In genomic region chr13:90008707-90009149, GRCh38 we compare ENCODE assay signal across 17 cellular contexts.
DNase-seq lines count a peak whose midpoint lies in the region; ATAC-seq, FAIRE-seq and TF ChIP-seq lines count a peak whose summit lies in the region.
"Had no signal": no experiment of that assay in that cellular context is flagged by ENCODE, and none has a peak within 500 bp of the region (broad histone marks: within the 10 kb centered on the region; RNA-seq: fewer than 3 reads in every experiment).

No MANE protein-coding gene starts in this region.

- H3K9ac ChIP-seq in OCI-LY3 (ENCODE audit: low read length) (no peak overlapping the region), skeletal muscle satellite cell (ENCODE audit: low read depth, low read length) (no peak overlapping the region), kidney (ENCODE audit: low read length in 2 of 2) (no peak overlapping the region)

- H3K27ac Mint-ChIP-seq in GM23338: no peak overlapping the region
- H3K27ac Mint-ChIP-seq in T-helper 17 cell: no peak overlapping the region
- H3K27ac Mint-ChIP-seq: B cell; CD4-positive, alpha-beta T cell had no signal

- CTCF ChIA-PET in PC-9 (lab: Charles Lee): no interaction called here

- POLR2A ChIA-PET in PC-9 (lab: Charles Lee; ENCODE audit: unreplicated experiment): no interaction called here

- H3K27ac ChIP-seq in GM23338 (ENCODE audit: low read depth): no peak overlapping the region
- H3K27ac ChIP-seq in OCI-LY3 (ENCODE audit: low read length): no peak overlapping the region
- no peak overlapping the region for H3K27ac ChIP-seq in iPS DF 6.9 (ENCODE audit: low read length)
- H3K27ac ChIP-seq in kidney (ENCODE audit: low read depth in 2 of 2, low read length in 2 of 2): no peak overlapping the region
- no peak overlapping the region for H3K27ac ChIP-seq in PC-9

- ATAC-seq in GM23338: peak; percentile 98
- ATAC-seq in T-helper 17 cell: no peak
- ATAC-seq: K562 had no signal

- no peaks in the 10 kb centered on the region for H3K79me2 ChIP-seq in GM23338 (replicated peaks; ENCODE audit: insufficient read depth)
- no peaks in the 10 kb centered on the region for H3K79me2 ChIP-seq in OCI-LY3 (ENCODE audit: low read length)
- H3K79me2 ChIP-seq in PC-9 (ENCODE audit: low read depth): no peaks in the 10 kb centered on the region

- peaks cover 24% of the 10 kb centered on the region for H3K4me1 ChIP-seq in GM23338 (ENCODE audit: insufficient read depth)
- H3K4me1 ChIP-seq in OCI-LY3 (ENCODE audit: low read length): peaks cover 9% of the 10 kb centered on the region
- no peaks in the 10 kb centered on the region for H3K4me1 ChIP-seq in iPS DF 6.9 (ENCODE audit: control insufficient read depth, insufficient read depth, low read length)
- H3K4me1 ChIP-seq in skeletal muscle satellite cell (ENCODE audit: control insufficient read depth, insufficient read depth, low read length): no peaks in the 10 kb centered on the region
- H3K4me1 ChIP-seq in kidney (ENCODE audit: control insufficient read depth in 1 of 2, insufficient read depth in 1 of 2, low read depth in 1 of 2, low read length in 2 of 2): no peaks in the 10 kb centered on the region
- H3K4me1 ChIP-seq in PC-9 (replicated peaks; ENCODE audit: insufficient read depth): no peaks in the 10 kb centered on the region

- peak overlapping the region; percentile 42 for H3K4me2 ChIP-seq in GM23338
- no peak overlapping the region for H3K4me2 ChIP-seq in OCI-LY3 (ENCODE audit: low read length)
- H3K4me2 ChIP-seq in skeletal muscle satellite cell (ENCODE audit: low read length): peak overlapping the region; percentile 24
- H3K4me2 ChIP-seq in PC-9: no peak overlapping the region

- BruUV-seq in PC-9 (replicated peaks; lab: Mats Ljungman, UMichigan): no TSS peak

- no peaks in the 10 kb centered on the region for H3F3A ChIP-seq in GM23338 (replicated peaks; ENCODE audit: low read depth)
- H3F3A ChIP-seq in PC-9 (ENCODE audit: insufficient read depth, low read depth): no peaks in the 10 kb centered on the region

- H3K27me3 ChIP-seq in GM23338 (ENCODE audit: insufficient read depth): no peaks in the 10 kb centered on the region
- H3K27me3 ChIP-seq in OCI-LY3 (ENCODE audit: low read depth, low read length): no peaks in the 10 kb centered on the region
- no peaks in the 10 kb centered on the region for H3K27me3 ChIP-seq in iPS DF 6.9 (ENCODE audit: control insufficient read depth, insufficient read depth, low read length)
- no peaks in the 10 kb centered on the region for H3K27me3 ChIP-seq in skeletal muscle satellite cell (ENCODE audit: control insufficient read depth, insufficient read depth, low read length)
- no peaks in the 10 kb centered on the region for H3K27me3 ChIP-seq in PC-9 (ENCODE audit: insufficient read depth, low read depth)

- H3K9me3 Mint-ChIP-seq in GM23338: no peaks in the 10 kb centered on the region

- no CpG with 5 or more reads among the region's 7 CpGs for WGBS in iPS DF 6.9 (ENCODE audit: insufficient coverage, insufficient read length)

- peaks cover 22% of the 10 kb centered on the region for H3K4me1 Mint-ChIP-seq in GM23338
- H3K4me1 Mint-ChIP-seq in T-helper 17 cell: no peaks in the 10 kb centered on the region
- H3K4me1 Mint-ChIP-seq: B cell had no signal

- intact Hi-C loops in kidney (cut with DNase I): no loop called here
- intact Hi-C loops in PC-9 (cut with micrococcal nuclease; ENCODE audit: unreplicated experiment): no loop called here

- no peaks in the 10 kb centered on the region for H3K27me3 Mint-ChIP-seq in GM23338 (ENCODE audit: insufficient read depth, low read depth, poor library complexity)
- H3K27me3 Mint-ChIP-seq in T-helper 17 cell: no peaks in the 10 kb centered on the region
- H3K27me3 Mint-ChIP-seq: B cell; CD4-positive, alpha-beta T cell had no signal

- H4K20me1 ChIP-seq in GM23338 (replicated peaks; ENCODE audit: insufficient read depth) (no peaks in the 10 kb centered on the region), OCI-LY3 (ENCODE audit: insufficient read depth, low read length) (no peaks in the 10 kb centered on the region), PC-9 (ENCODE audit: insufficient read depth) (no peaks in the 10 kb centered on the region)

- H3K4me3 Mint-ChIP-seq in GM23338: no peak overlapping the region
- no peak overlapping the region for H3K4me3 Mint-ChIP-seq in T-helper 17 cell
- H3K4me3 Mint-ChIP-seq: B cell; CD4-positive, alpha-beta T cell had no signal

- H3K36me3 Mint-ChIP-seq in GM23338 (ENCODE audit: low read depth) (no peaks in the 10 kb centered on the region), T-helper 17 cell (ENCODE audit: low read depth) (peaks cover 2% of the 10 kb centered on the region)

- H2AFZ ChIP-seq in GM23338 (peak overlapping the region; percentile 9; the same call in 1 of the 2 replicates), OCI-LY3 (ENCODE audit: low read depth, low read length) (0 out of 2 replicates have a peak overlapping the region, but pooled peaks have one; percentile 35), PC-9 (no peak overlapping the region; the same call in 1 of the 2 replicates)

- no peaks in the 10 kb centered on the region for H3K9me3 ChIP-seq in OCI-LY3 (ENCODE audit: insufficient read depth, low read length)
- no peaks in the 10 kb centered on the region for H3K9me3 ChIP-seq in iPS DF 6.9 (ENCODE audit: control insufficient read depth, insufficient read depth, low read length)
- no peaks in the 10 kb centered on the region for H3K9me3 ChIP-seq in skeletal muscle satellite cell (replicated peaks; ENCODE audit: low read length)
- H3K9me3 ChIP-seq in T-helper 17 cell (ENCODE audit: control insufficient read depth, low read length, poor library complexity, severe bottlenecking): no peaks in the 10 kb centered on the region
- no peaks in the 10 kb centered on the region for H3K9me3 ChIP-seq in kidney (ENCODE audit: control insufficient read depth in 1 of 2, low read length in 2 of 2)
- no peaks in the 10 kb centered on the region for H3K9me3 ChIP-seq in PC-9 (ENCODE audit: insufficient read depth, low read depth)

- H3K9me2 ChIP-seq in GM23338 (ENCODE audit: insufficient read depth) (no peaks in the 10 kb centered on the region), PC-9 (ENCODE audit: insufficient read depth) (no peaks in the 10 kb centered on the region)

- H3K4me3 ChIP-seq in GM23338 (no peak overlapping the region), OCI-LY3 (ENCODE audit: low read length) (no peak overlapping the region), iPS DF 6.9 (ENCODE audit: low read length) (no peak overlapping the region), skeletal muscle satellite cell (ENCODE audit: low read length) (no peak overlapping the region), kidney (ENCODE audit: low read length in 2 of 2) (no peak overlapping the region), PC-9 (no peak overlapping the region)
- H3K4me3 ChIP-seq: K562 had no signal

- no peak for FAIRE-seq in kidney (lab: Jason Lieb, UNC)
- FAIRE-seq: K562 had no signal

- TF ChIP-seq CTCF in GM23338 (conservative IDR thresholded peaks at IDR 0.05; ENCODE audit: low read depth in 2 of 2): no peak
- TF ChIP-seq CTCF in OCI-LY3 (IDR thresholded peaks at IDR 0.05; ENCODE audit: low read depth, low read length): no peak
- no peak for TF ChIP-seq CTCF in kidney (IDR thresholded peaks at IDR 0.05; ENCODE audit: borderline replicate concordance, extremely low read depth, insufficient read depth)
- no peak for TF ChIP-seq CTCF in PC-9 (conservative IDR thresholded peaks at IDR 0.05)

- H3K36me3 ChIP-seq in GM23338 (ENCODE audit: insufficient read depth): no peaks in the 10 kb centered on the region
- H3K36me3 ChIP-seq in OCI-LY3 (replicated peaks; ENCODE audit: low read depth, low read length): no peaks in the 10 kb centered on the region
- no peaks in the 10 kb centered on the region for H3K36me3 ChIP-seq in iPS DF 6.9 (ENCODE audit: control insufficient read depth, insufficient read depth, low read length)
- H3K36me3 ChIP-seq in skeletal muscle satellite cell (ENCODE audit: insufficient read depth, low read length): no peaks in the 10 kb centered on the region
- H3K36me3 ChIP-seq in kidney (ENCODE audit: control insufficient read depth in 1 of 2, insufficient read depth in 2 of 2, low read length in 2 of 2): no peaks in the 10 kb centered on the region
- no peaks in the 10 kb centered on the region for H3K36me3 ChIP-seq in PC-9 (ENCODE audit: low read depth)

- DNase-seq in GM23338 (ENCODE audit: low spot score) (peak; percentile 44), iPS DF 6.9 (ENCODE audit: low read depth, low spot score) (peak; percentile 13), T-helper 17 cell (no peak), kidney (no peak), PC-9 (no peak)
- DNase-seq: CD4-positive, alpha-beta T cell; DMS79 treated with DMSO at 0.1 percent for 48 hours; NCI-H1092 treated with DMSO at 0.1 percent for 48 hours; NCI-H1694; NCI-H345; NCI-H526 treated with DMSO at 0.1 percent for 48 hours; NK-92 treated with Interleukin-12 subunit alpha and Interleukin-12 subunit beta, amount 100 ng/mL, for 24 hours; SHP77 treated with DMSO at 0.1 percent for 48 hours had no signal

TF ChIP-seq in GM23338, 12 proteins besides CTCF, POLR2A, EP300 and RAD21:
- TF ChIP-seq STAT1 (IDR thresholded peaks at IDR 0.05; ENCODE audit: unreplicated experiment): no peak
- TF ChIP-seq NANOG (IDR thresholded peaks at IDR 0.05; ENCODE audit: borderline replicate concordance): peak; percentile 81

Comparison
In these comparisons a context has a peak if more than half of its experiments do, and no peak if none do; other contexts are left out.
1. DNase-seq: peak in GM23338 (single experiment) and iPS DF 6.9 (single experiment); none in T-helper 17 cell (0 of 3), kidney (single experiment) and PC-9 (0 of 2).
2. H3K4me2 ChIP-seq: peak in GM23338 (single experiment) and skeletal muscle satellite cell (single experiment); none in OCI-LY3 (single experiment) and PC-9 (single experiment).